In genomic region chr19:2055871-2056809, GRCh38 we compare ENCODE assay signal across 8 cellular contexts. TPM values are rescaled to one million over a fixed set of nuclear protein-coding genes. Genes with fewer than 3 reads are reported as not detected.
A peak's percentile ranks its signal among the peaks of the same experiment; 100 is the strongest.
DNase-seq lines count a peak whose midpoint lies in the region; ATAC-seq and TF ChIP-seq lines count a peak whose summit lies in the region.

No MANE protein-coding gene starts in this region.

- H3K27ac ChIP-seq in mesendoderm (ENCODE audit: low read depth, low read length), result peak overlapping the region; percentile 21

- H3K4me3 Mint-ChIP-seq in endothelial cell (ENCODE audit: unreplicated experiment) (no peak overlapping the region), glutamatergic neuron (ENCODE audit: unreplicated experiment) (no peak overlapping the region)

- H3K9ac ChIP-seq in mesendoderm (ENCODE audit: low read length), result peak overlapping the region; percentile 37

- H2BK5ac ChIP-seq in mesendoderm (ENCODE audit: low read length), result no peak overlapping the region

- H3K36me3 Mint-ChIP-seq in endothelial cell (ENCODE audit: low read depth, unreplicated experiment) (no peaks in the 10 kb centered on the region), glutamatergic neuron (ENCODE audit: unreplicated experiment) (no peaks in the 10 kb centered on the region)

- no peak overlapping the region for H3K4me2 ChIP-seq in mesendoderm (ENCODE audit: low read length)

- no peak overlapping the region for H3K4me3 ChIP-seq in mesendoderm (ENCODE audit: low read length)

- H3K79me1 ChIP-seq in mesendoderm (ENCODE audit: low read length), result no peaks in the 10 kb centered on the region

- peak overlapping the region; percentile 92 for H3K4ac ChIP-seq in mesendoderm (ENCODE audit: low read depth, low read length)

- no peaks in the 10 kb centered on the region for H3K36me3 ChIP-seq in mesendoderm (ENCODE audit: control insufficient read depth, insufficient read depth, low read length)

- H3K4me1 Mint-ChIP-seq in endothelial cell (ENCODE audit: unreplicated experiment) (peaks cover 17% of the 10 kb centered on the region), glutamatergic neuron (ENCODE audit: low read depth, unreplicated experiment) (peaks cover 8% of the 10 kb centered on the region)

- H4K5ac ChIP-seq in mesendoderm (ENCODE audit: low read length), result peak overlapping the region; percentile 71

- no peak overlapping the region for H2AK5ac ChIP-seq in mesendoderm (ENCODE audit: low read length)

- H3K27me3 Mint-ChIP-seq in endothelial cell (ENCODE audit: unreplicated experiment), result peaks cover 12% of the 10 kb centered on the region
- peaks cover 12% of the 10 kb centered on the region for H3K27me3 Mint-ChIP-seq in glutamatergic neuron (ENCODE audit: unreplicated experiment)

- H4K8ac ChIP-seq in mesendoderm (ENCODE audit: low read depth, low read length), result no peak overlapping the region

- H3K79me2 ChIP-seq in mesendoderm (ENCODE audit: control insufficient read depth, insufficient read depth, low read length), result no peaks in the 10 kb centered on the region

- H2BK15ac ChIP-seq in mesendoderm (replicated peaks; ENCODE audit: low read depth), result no peak overlapping the region

- DNase-seq in DMS153 (lab: John Stamatoyannopoulos, UW) (peak; percentile 35), DMS153 treated with DMSO at 0.1 percent for 48 hours (lab: John Stamatoyannopoulos, UW; ENCODE audit: unreplicated experiment) (no peak), cerebellar cortex (ENCODE audit: low spot score) (peak; percentile 74), mesendoderm (peak; percentile 78), endothelial cell (ENCODE audit: low spot score) (no peak), glutamatergic neuron (no peak)

- peaks cover 5% of the 10 kb centered on the region for H3K4me1 ChIP-seq in mesendoderm (ENCODE audit: control insufficient read depth, low read depth, low read length)

- no peaks in the 10 kb centered on the region for H3K9me3 Mint-ChIP-seq in endothelial cell (ENCODE audit: unreplicated experiment)
- peaks cover 2% of the 10 kb centered on the region for H3K9me3 Mint-ChIP-seq in glutamatergic neuron (ENCODE audit: unreplicated experiment)

- H3K27ac Mint-ChIP-seq in endothelial cell (ENCODE audit: unreplicated experiment) (no peak overlapping the region), glutamatergic neuron (ENCODE audit: unreplicated experiment) (no peak overlapping the region)

- no peak for ATAC-seq in HG03280 (IDR thresholded peaks at IDR 0.05; ENCODE audit: unreplicated experiment)

- peak overlapping the region; percentile 46 for H3K18ac ChIP-seq in mesendoderm (ENCODE audit: low read length)

- no peaks in the 10 kb centered on the region for H3K27me3 ChIP-seq in mesendoderm (ENCODE audit: insufficient read depth, low read length, poor library complexity)

- H2BK120ac ChIP-seq in mesendoderm (ENCODE audit: low read depth, low read length), result no peak overlapping the region

- no peak overlapping the region for H3K23ac ChIP-seq in mesendoderm (ENCODE audit: low read length)

- TF ChIP-seq CTCF in endothelial cell (IDR thresholded peaks at IDR 0.05; ENCODE audit: unreplicated experiment) (no peak), glutamatergic neuron (IDR thresholded peaks at IDR 0.05; ENCODE audit: partially characterized antibody, unreplicated experiment) (no peak)

- H3K56ac ChIP-seq in mesendoderm (ENCODE audit: low read length), result peak overlapping the region; percentile 86

- WGBS in mesendoderm (ENCODE audit: extremely low coverage, insufficient coverage, low lambda C conversion rate), result no CpG with 5 or more reads among the region's 22 CpGs

TF ChIP-seq in PFSK-1, 5 proteins besides CTCF, POLR2A, EP300 and RAD21:
- TF ChIP-seq SIN3A (IDR thresholded peaks at IDR 0.05; ENCODE audit: borderline replicate concordance, insufficient read depth, low read length) (no peak), TAF1 (IDR thresholded peaks at IDR 0.05; ENCODE audit: borderline replicate concordance, insufficient read depth, low read length) (peak; percentile 55; the same call in 1 of the 2 replicates), FOXP2 (optimal IDR thresholded peaks at IDR 0.05; ENCODE audit: borderline replicate concordance, extremely low read depth, extremely low read length, insufficient read depth) (peak; percentile 65), REST (IDR thresholded peaks at IDR 0.05; ENCODE audit: insufficient read depth in 1 of 2, low read depth in 2 of 2, low read length in 2 of 2) (0 out of 4 replicates have a peak, but pooled peaks of 1 of the 2 experiments have one; percentile 28), POLR2AphosphoS5 (IDR thresholded peaks at IDR 0.05; ENCODE audit: low read depth, low read length) (peak; percentile 56)
TF ChIP-seq in PFSK-1: peak in this region for 4.

RNA-seq across cellular contexts. Expression of gene MKNK2, which starts 5.1 kb away (rescaled TPM):
- polyA plus RNA-seq in PFSK-1 (2012; ENCODE audit: insufficient read length, low read depth), result 257 TPM
- 98.2 TPM for polyA plus RNA-seq in mesendoderm (2013, experiment 1 of 2)
- polyA plus RNA-seq in mesendoderm (2013, experiment 2 of 2), result 97.3 TPM
- total RNA-seq in endothelial cell (ENCODE audit: unreplicated experiment) (228 TPM), glutamatergic neuron (ENCODE audit: unreplicated experiment) (149 TPM)

RNA-seq across cellular contexts. Expression of gene MOB3A, which starts 40.0 kb away (rescaled TPM):
- 24.1 TPM for polyA plus RNA-seq in PFSK-1 (2012; ENCODE audit: insufficient read length, low read depth)
- 5.7 TPM for polyA plus RNA-seq in mesendoderm (2013, experiment 1 of 2)
- polyA plus RNA-seq in mesendoderm (2013, experiment 2 of 2), result 6.3 TPM
- 88.5 TPM for total RNA-seq in endothelial cell (ENCODE audit: unreplicated experiment)
- total RNA-seq in glutamatergic neuron (ENCODE audit: unreplicated experiment), result 66.0 TPM

RNA-seq across cellular contexts. Expression of gene IZUMO4, which starts 40.6 kb away (rescaled TPM):
- polyA plus RNA-seq in PFSK-1 (2012; ENCODE audit: insufficient read length, low read depth), result 1.9 TPM
- polyA plus RNA-seq in mesendoderm (2013, experiment 1 of 2), result 0.48 TPM
- polyA plus RNA-seq in mesendoderm (2013, experiment 2 of 2), result 0.36 TPM
- total RNA-seq in endothelial cell (ENCODE audit: unreplicated experiment) (8.9 TPM), glutamatergic neuron (ENCODE audit: unreplicated experiment) (10.6 TPM)

RNA-seq across cellular contexts. Expression of gene BTBD2, which starts 40.6 kb away (rescaled TPM):
- 195 TPM for polyA plus RNA-seq in PFSK-1 (2012; ENCODE audit: insufficient read length, low read depth)
- polyA plus RNA-seq in mesendoderm (2013, experiment 1 of 2), result 46.2 TPM
- 41.1 TPM for polyA plus RNA-seq in mesendoderm (2013, experiment 2 of 2)
- total RNA-seq in endothelial cell (ENCODE audit: unreplicated experiment) (80.5 TPM), glutamatergic neuron (ENCODE audit: unreplicated experiment) (70.4 TPM)

Comparison
In these comparisons a context has a peak if more than half of its experiments do, and no peak if none do; other contexts are left out.
1. DNase-seq: peak in DMS153 (single experiment), cerebellar cortex (single experiment) and mesendoderm (single experiment); none in DMS153 treated with DMSO at 0.1 percent for 48 hours (single experiment), endothelial cell (single experiment) and glutamatergic neuron (single experiment).